ENCODE assay signal across 8 cellular contexts in genomic region chr12:62603811-62604098, GRCh38.
A peak's percentile ranks its signal among the peaks of the same experiment; 100 is the strongest.
DNase-seq lines count a peak whose midpoint lies in the region; ATAC-seq, FAIRE-seq and TF ChIP-seq lines count a peak whose summit lies in the region.

No MANE protein-coding gene starts in this region.

- TF ChIP-seq CTCF in AG09309 (IDR thresholded peaks at IDR 0.05; ENCODE audit: control insufficient read depth, insufficient read depth, low read depth, low read length, missing control alignments) (no peak), Loucy (conservative IDR thresholded peaks at IDR 0.05; ENCODE audit: low read length) (no peak), natural killer cell (IDR thresholded peaks at IDR 0.05) (no peak), GM20000 (IDR thresholded peaks at IDR 0.05; ENCODE audit: extremely low read depth, missing control alignments) (no peak)

- H3K4me2 ChIP-seq in Loucy (ENCODE audit: low read depth, low read length, poor library complexity, severe bottlenecking): peak overlapping the region; percentile 90

- H3F3A ChIP-seq in Loucy (ENCODE audit: low read depth): peaks cover 3% of the 10 kb centered on the region; the same call in 1 of the 2 replicates

- peak overlapping the region; percentile 97 for H3K9ac ChIP-seq in Loucy (ENCODE audit: low read depth, low read length, poor library complexity, severe bottlenecking)

- no peaks in the 10 kb centered on the region for H3K27me3 ChIP-seq in Loucy (ENCODE audit: insufficient read depth, low read length, poor library complexity, severe bottlenecking)

- ATAC-seq in natural killer cell (no peak), GM18870 (IDR thresholded peaks at IDR 0.05; ENCODE audit: unreplicated experiment) (no peak)

- no peak for DNase-seq in AG09309 (ENCODE audit: low read depth)
- DNase-seq in natural killer cell: no peak
- DNase-seq in GM20000 (ENCODE audit: low spot score): no peak
- DNase-seq in GM19239 (ENCODE audit: insufficient read length, low spot score): no peak
- DNase-seq in HuH-7 (ENCODE audit: low spot score): no peak

- peaks cover 32% of the 10 kb centered on the region for H4K20me1 ChIP-seq in Loucy (ENCODE audit: insufficient read depth, low read length, poor library complexity, severe bottlenecking)

- H3K9me3 ChIP-seq in Loucy (ENCODE audit: insufficient read depth, low read depth, low read length): no peaks in the 10 kb centered on the region

- intact Hi-C loops in dendritic cell treated with granulocyte-macrophage colony-stimulating factor and Interleukin-4, amounts not matched to agents 40 ng/mL and 50 ng/mL, for 4 days (cut with micrococcal nuclease): loop anchor here (5.0 to 10.0 kb wide), 4 partner anchors 121 to 329 kb away; partner anchors contain the start of gene MON2
- intact Hi-C loops in natural killer cell (cut with micrococcal nuclease): loop anchor here (1.0 to 2.0 kb wide), 2 partner anchors 137 to 343 kb away; partner anchors contain the start of genes MON2 and USP15

- H3K36me3 Mint-ChIP-seq in dendritic cell treated with granulocyte-macrophage colony-stimulating factor and Interleukin-4, amounts not matched to agents 40 ng/mL and 50 ng/mL, for 4 days (ENCODE audit: low read depth): peaks cover 30% of the 10 kb centered on the region
- no peaks in the 10 kb centered on the region for H3K36me3 Mint-ChIP-seq in natural killer cell

- H3K4me1 Mint-ChIP-seq in dendritic cell treated with granulocyte-macrophage colony-stimulating factor and Interleukin-4, amounts not matched to agents 40 ng/mL and 50 ng/mL, for 4 days (ENCODE audit: low read depth): peaks cover 30% of the 10 kb centered on the region
- H3K4me1 Mint-ChIP-seq in natural killer cell: peaks cover 34 to 38% of the 10 kb centered on the region in 2 donors

- FAIRE-seq in GM19239 (lab: Jason Lieb, UNC): no peak

- H3K4me1 ChIP-seq in Loucy (ENCODE audit: insufficient read depth, low read length, poor library complexity, severe bottlenecking): peaks cover 53% of the 10 kb centered on the region

- peak overlapping the region; percentile 55 for H2AFZ ChIP-seq in Loucy (ENCODE audit: low read length)

- no peaks in the 10 kb centered on the region for H3K9me3 Mint-ChIP-seq in dendritic cell treated with granulocyte-macrophage colony-stimulating factor and Interleukin-4, amounts not matched to agents 40 ng/mL and 50 ng/mL, for 4 days
- no peaks in the 10 kb centered on the region for H3K9me3 Mint-ChIP-seq in natural killer cell

- H3K4me3 Mint-ChIP-seq in dendritic cell treated with granulocyte-macrophage colony-stimulating factor and Interleukin-4, amounts not matched to agents 40 ng/mL and 50 ng/mL, for 4 days: peak overlapping the region; percentile 96
- peak overlapping the region; percentile 91 for H3K4me3 Mint-ChIP-seq in natural killer cell

- H3K36me3 ChIP-seq in Loucy (ENCODE audit: insufficient read depth, low read length): no peaks in the 10 kb centered on the region

- no peaks in the 10 kb centered on the region for H3K27me3 Mint-ChIP-seq in dendritic cell treated with granulocyte-macrophage colony-stimulating factor and Interleukin-4, amounts not matched to agents 40 ng/mL and 50 ng/mL, for 4 days
- H3K27me3 Mint-ChIP-seq in natural killer cell (ENCODE audit: low read depth in 2 of 2): no peaks in the 10 kb centered on the region

- H3K79me2 ChIP-seq in Loucy (ENCODE audit: insufficient read depth, low read length): peaks cover 39% of the 10 kb centered on the region

- H3K9me2 ChIP-seq in Loucy (replicated peaks; ENCODE audit: low read depth, low read length): no peaks in the 10 kb centered on the region

- H3K27ac Mint-ChIP-seq in dendritic cell treated with granulocyte-macrophage colony-stimulating factor and Interleukin-4, amounts not matched to agents 40 ng/mL and 50 ng/mL, for 4 days: peak overlapping the region; percentile 100
- peak overlapping the region; percentile 99 to 100 for H3K27ac Mint-ChIP-seq in natural killer cell

- H3K4me3 ChIP-seq in AG09309 (ENCODE audit: control insufficient read depth, low read depth, low read length) (peak overlapping the region; percentile 97), Loucy (ENCODE audit: low read length, poor library complexity, severe bottlenecking) (peak overlapping the region; percentile 90)
